12 cellular contexts compared by ENCODE assay signal in the genomic region with DNA sequence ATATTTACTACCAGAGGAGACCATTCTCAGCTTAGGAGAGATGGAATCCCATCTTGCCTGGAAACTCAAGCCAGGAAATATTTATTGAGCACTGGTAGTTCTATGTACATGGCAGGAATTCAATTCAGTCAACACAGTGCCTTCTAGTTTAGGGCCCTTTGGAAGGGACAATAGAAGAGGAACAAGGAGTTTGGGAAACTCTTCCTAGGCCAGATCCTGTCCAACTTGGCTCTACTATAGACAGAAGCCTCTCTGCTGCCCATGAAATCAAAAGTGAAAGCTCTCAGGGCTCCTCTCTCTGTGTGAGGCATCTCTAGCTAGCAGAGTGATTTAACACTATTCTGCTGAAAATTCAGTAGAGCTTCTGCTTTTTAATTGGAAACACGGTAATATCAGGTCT.
DNase-seq lines count a peak whose midpoint lies in the region; ATAC-seq and TF ChIP-seq lines count a peak whose summit lies in the region.
"Had no signal": no experiment of that assay in that cellular context is flagged by ENCODE, and none has a peak within 500 bp of the region (broad histone marks: within the 10 kb centered on the region; RNA-seq: fewer than 3 reads in every experiment).

No MANE protein-coding gene starts in this region.

- peak; percentile 76; the same call in 1 of the 3 replicates for ATAC-seq in DND-41 (ENCODE audit: insufficient read depth, low read depth)
- peak; percentile 87 for ATAC-seq in GM19328 (IDR thresholded peaks at IDR 0.05; ENCODE audit: unreplicated experiment)
- ATAC-seq in HG02973 (IDR thresholded peaks at IDR 0.05; ENCODE audit: unreplicated experiment) = peak; percentile 96

- H3K4me1 ChIP-seq in DND-41 (ENCODE audit: insufficient read depth, low read length) = no peaks in the 10 kb centered on the region
- H3K4me1 ChIP-seq: BLaER1 treated with 17β-estradiol and CSF1 and Interleukin-3, amounts not matched to agents 10 nM and 100 nM had no signal

- H3K9me3 ChIP-seq in DND-41 (ENCODE audit: insufficient read depth, low read length, severe bottlenecking) = no peaks in the 10 kb centered on the region
- H3K9me3 ChIP-seq: BLaER1 treated with 17β-estradiol and CSF1 and Interleukin-3, amounts not matched to agents 10 nM and 100 nM had no signal

- H3K36me3 ChIP-seq in DND-41 (ENCODE audit: insufficient read depth, low read length) = no peaks in the 10 kb centered on the region
- H3K36me3 ChIP-seq: BLaER1 treated with 17β-estradiol and CSF1 and Interleukin-3, amounts not matched to agents 10 nM and 100 nM had no signal

- no peaks in the 10 kb centered on the region for H4K20me1 ChIP-seq in DND-41 (ENCODE audit: insufficient read depth, low read length)
- H4K20me1 ChIP-seq: BLaER1 treated with 17β-estradiol and CSF1 and Interleukin-3, amounts not matched to agents 10 nM and 100 nM had no signal

- TF ChIP-seq CTCF in DND-41 (IDR thresholded peaks at IDR 0.05; ENCODE audit: borderline replicate concordance, extremely low read depth, low read length, poor library complexity, severe bottlenecking) = no peak

- H3K79me2 ChIP-seq in DND-41 (ENCODE audit: insufficient read depth, low read length) = no peaks in the 10 kb centered on the region

- no peaks in the 10 kb centered on the region for H3K27me3 ChIP-seq in DND-41 (ENCODE audit: insufficient read depth, low read length, poor library complexity)
- H3K27me3 ChIP-seq: BLaER1 treated with 17β-estradiol and CSF1 and Interleukin-3, amounts not matched to agents 10 nM and 100 nM had no signal

- no peak overlapping the region for H3K4me3 ChIP-seq in DND-41 (ENCODE audit: low read depth in 1 of 2, low read length in 2 of 2)
- H3K4me3 ChIP-seq: BLaER1 treated with 17β-estradiol and CSF1 and Interleukin-3, amounts not matched to agents 10 nM and 100 nM had no signal

- H2AFZ ChIP-seq in DND-41 (ENCODE audit: low read depth, low read length) = no peak overlapping the region; the same call in 1 of the 2 replicates

- DNase-seq in DND-41 = no peak
- peak; percentile 14 for DNase-seq in RPMI8226
- no peak for DNase-seq in activated gamma-delta T cell treated with Interleukin-2 at 50 U/mL for 16 hours
- DNase-seq in central memory CD4-positive, alpha-beta T cell = no peak
- DNase-seq in DMS53 treated with DMSO at 0.1 percent for 48 hours (lab: John Stamatoyannopoulos, UW; ENCODE audit: unreplicated experiment) = no peak
- DNase-seq in HCEC 1CT = no peak
- DNase-seq: dermis blood vessel endothelial cell; NK-92 treated with Interleukin-12 subunit alpha and Interleukin-12 subunit beta, amount 100 ng/mL, for 24 hours; trophoblast cell had no signal

- H3K4me2 ChIP-seq in DND-41 (ENCODE audit: insufficient read depth, low read length) = no peak overlapping the region
- H3K4me2 ChIP-seq: BLaER1 treated with 17β-estradiol and CSF1 and Interleukin-3, amounts not matched to agents 10 nM and 100 nM had no signal

- H3K9ac ChIP-seq in DND-41 (ENCODE audit: low read depth, low read length) = no peak overlapping the region
- H3K9ac ChIP-seq: BLaER1 treated with 17β-estradiol and CSF1 and Interleukin-3, amounts not matched to agents 10 nM and 100 nM had no signal

- H3K27ac ChIP-seq in DND-41 (ENCODE audit: low read length) = no peak overlapping the region
- H3K27ac ChIP-seq: BLaER1 treated with 17β-estradiol and CSF1 and Interleukin-3, amounts not matched to agents 10 nM and 100 nM had no signal
